In the genomic region with DNA sequence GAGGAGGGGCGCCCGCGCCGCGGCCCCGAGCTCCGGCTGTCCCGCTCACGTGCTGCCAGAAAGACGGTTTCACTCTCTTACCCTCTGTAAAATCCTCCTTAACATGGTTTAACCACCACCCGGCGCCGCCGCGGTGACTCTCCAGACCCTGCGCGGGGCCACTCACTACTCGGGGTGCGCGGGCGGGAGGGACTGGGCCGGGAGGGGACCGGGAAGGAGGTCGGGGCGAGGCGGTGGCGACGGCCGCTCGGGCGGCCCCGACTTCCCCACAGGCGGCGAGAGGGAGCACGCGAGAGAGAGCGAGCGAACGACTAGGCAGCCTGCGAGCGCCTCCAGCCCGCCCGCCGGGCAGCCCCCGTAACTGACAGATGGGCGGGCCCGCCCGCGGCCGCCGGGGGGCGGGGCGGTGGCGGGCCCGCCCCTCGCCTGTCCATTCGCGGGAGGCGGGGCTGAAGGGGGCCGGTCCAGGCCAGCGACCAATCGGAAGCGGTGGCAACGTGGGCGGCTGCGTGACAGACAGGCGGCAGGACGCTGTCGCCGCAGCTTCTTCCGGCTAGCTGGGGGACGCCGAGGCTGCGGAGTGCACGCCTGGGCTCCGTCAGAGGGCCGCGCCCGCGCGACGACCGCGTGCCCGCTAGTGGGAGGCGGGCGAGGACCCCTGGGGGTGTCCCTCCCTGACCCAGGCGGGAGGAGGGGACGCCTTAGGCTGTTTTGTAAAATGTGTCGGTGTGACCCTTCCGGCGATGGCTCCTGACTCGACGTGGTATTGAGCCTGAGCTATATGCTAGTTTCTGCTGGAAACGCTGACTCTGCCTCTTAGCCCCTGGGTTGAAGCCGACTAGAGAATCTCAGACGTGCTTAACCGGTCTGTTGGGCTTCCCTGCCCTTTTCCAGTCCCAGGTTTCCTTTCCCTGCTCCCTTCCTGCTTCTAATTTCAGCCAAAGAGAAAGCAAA, we compare ENCODE assay signal across 8 cellular contexts. TPM values are rescaled to one million over a fixed set of nuclear protein-coding genes. Genes with fewer than 3 reads are reported as not detected.
DNase-seq lines count a peak whose midpoint lies in the region; ATAC-seq and TF ChIP-seq lines count a peak whose summit lies in the region.

TSS of gene EEA1 (minus strand) at position 334 of the 954 bp plus-strand sequence. CDS start at position 105, 229 bp downstream.

- H4K91ac ChIP-seq in IMR-90 (ENCODE audit: insufficient read depth, low read depth, low read length), result peak within 1 kb of the TSS; percentile 82

- ATAC-seq in GM21528 (IDR thresholded peaks at IDR 0.05; ENCODE audit: low FRiP score, unreplicated experiment) (peak; percentile 86), IMR-90 (ENCODE audit: low read depth) (peak; percentile 92)

- peak; percentile 27; the same call in 1 of the 2 replicates for TF ChIP-seq RAD21 in IMR-90 (IDR thresholded peaks at IDR 0.05; ENCODE audit: low read length)

- peak within 1 kb of the TSS; percentile 91 for H2AK9ac ChIP-seq in IMR-90 (replicated peaks; ENCODE audit: low read depth, low read length, poor library complexity)

- H2BK15ac ChIP-seq in IMR-90 (ENCODE audit: low read depth, low read length), result peak within 1 kb of the TSS; percentile 13; the same call in 2 of the 3 replicates

- H3K4me3 ChIP-seq in IMR-90 (ENCODE audit: insufficient read depth, low read depth, low read length), result peak within 1 kb of the TSS; percentile 86

- H4K5ac ChIP-seq in IMR-90 (ENCODE audit: low read depth, low read length), result peak within 1 kb of the TSS; percentile 85

- H3K9ac ChIP-seq in IMR-90 (ENCODE audit: low read depth, low read length), result peak within 1 kb of the TSS; percentile 99

- peaks cover 8% of the 10 kb centered on the region for H3K4me1 ChIP-seq in IMR-90 (ENCODE audit: control insufficient read depth, insufficient read depth, low read length)

- peak within 1 kb of the TSS; percentile 45 for H2BK20ac ChIP-seq in IMR-90 (ENCODE audit: low read depth, low read length)

- peak within 1 kb of the TSS; percentile 100 for H3K27ac ChIP-seq in IMR-90 (ENCODE audit: insufficient read depth, low read length)
- peak within 1 kb of the TSS; percentile 89 for H3K27ac ChIP-seq in epithelial cell of prostate

- POLR2A ChIA-PET in IMR-90 (lab: Charles Lee; ENCODE audit: unreplicated experiment), result interaction anchor here (0.5 to 0.6 kb wide), 2 partner anchors 145 to 378 kb away, joined by 3 to 4 read pairs; no protein-coding TSS in a partner anchor

- peak within 1 kb of the TSS; percentile 97 for H2AFZ ChIP-seq in IMR-90 (replicated peaks; ENCODE audit: low read length, poor library complexity)

- in situ Hi-C loops in IMR-90 (cut with MboI; ENCODE audit: low sequenced_read_pairs), result no loop called here

- H3K4me2 ChIP-seq in IMR-90 (ENCODE audit: low read depth, low read length), result peak within 1 kb of the TSS; percentile 98

- intact Hi-C loops in IMR-90 (cut with micrococcal nuclease), result loop anchor here (5.0 kb wide), 2 partner anchors 43 to 488 kb away; no protein-coding TSS in a partner anchor

- peaks cover 16% of the 10 kb centered on the region for H4K20me1 ChIP-seq in IMR-90 (ENCODE audit: insufficient read depth, low read length)

- 0% methylated on average over 45 of the region's 98 CpGs; no CpG with 5 or more reads in 1 of the 2 experiments for whole genome bisulfite sequencing in IMR-90 (ENCODE audit: extremely low coverage in 2 of 2, insufficient read length in 1 of 2), 2 experiments

- DNase-seq in DMS114 treated with DMSO at 0.1 percent for 48 hours (lab: John Stamatoyannopoulos, UW; ENCODE audit: unreplicated experiment), result peak; percentile 88
- peak; percentile 95 for DNase-seq in IMR-90
- DNase-seq in OCI-M1 (lab: John Stamatoyannopoulos, UW), result peak; percentile 97
- peak; percentile 93 for DNase-seq in activated T-cell treated with anti-CD3 and anti-CD28 coated beads for 4 hours
- DNase-seq in epithelial cell of prostate (ENCODE audit: low read depth, low spot score), result peak; percentile 88
- peak; percentile 97 for DNase-seq in mucosa of gallbladder (ENCODE audit: low spot score)
- DNase-seq in stimulated activated CD8-positive, alpha-beta memory T cell treated with anti-CD3 and anti-CD28 coated beads, Interleukin-4, amount 100 ng/mL, for 4 hours (ENCODE audit: low read depth in 2 of 2, low spot score in 1 of 2), result peak; percentile 86 to 94

- H3K9me1 ChIP-seq in IMR-90 (ENCODE audit: insufficient read depth, low read length), result peaks cover 6% of the 10 kb centered on the region

- peak within 1 kb of the TSS; percentile 80 to 83 for H4K8ac ChIP-seq in IMR-90 (ENCODE audit: low read depth in 2 of 2, low read length in 2 of 2)

- peak within 1 kb of the TSS; percentile 93 for H2BK5ac ChIP-seq in IMR-90 (ENCODE audit: low read depth, low read length, poor library complexity, severe bottlenecking)

- peak within 1 kb of the TSS; percentile 95 for H3K23ac ChIP-seq in IMR-90 (ENCODE audit: low read depth, low read length)

- peak within 1 kb of the TSS; percentile 79 for H3K18ac ChIP-seq in IMR-90 (ENCODE audit: low read depth, low read length)

- no peaks in the 10 kb centered on the region for H3K36me3 ChIP-seq in IMR-90 (ENCODE audit: control insufficient read depth, insufficient read depth, low read length)

- peak within 1 kb of the TSS; percentile 80 for H2BK120ac ChIP-seq in IMR-90 (ENCODE audit: low read depth, low read length)

- TF ChIP-seq CTCF in IMR-90 (conservative IDR thresholded peaks at IDR 0.05; ENCODE audit: low read depth, low read length), result peak; percentile 34; the same call in 1 of the 2 replicates

- H3K27me3 ChIP-seq in IMR-90 (ENCODE audit: control insufficient read depth, insufficient read depth, low read length), result no peaks in the 10 kb centered on the region

- dilution Hi-C loops in IMR-90 (cut with HindIII; ENCODE audit: low sequenced_read_pairs, unreplicated experiment), result no loop called here

- peak within 1 kb of the TSS; percentile 94 for H3K4ac ChIP-seq in IMR-90 (ENCODE audit: low read depth, low read length)

- BruUV-seq in IMR-90 (replicated peaks; lab: Mats Ljungman, UMichigan), result no TSS peak

- peak within 1 kb of the TSS; percentile 90 for H2AK5ac ChIP-seq in IMR-90 (ENCODE audit: low read depth, low read length)

- no peaks in the 10 kb centered on the region for H3K9me3 ChIP-seq in IMR-90 (ENCODE audit: control insufficient read depth, insufficient read depth, low read length)

- peak within 1 kb of the TSS; percentile 83 for H3K56ac ChIP-seq in IMR-90 (ENCODE audit: extremely low read depth, insufficient read depth, low read length)

- peaks cover 4 to 24% of the 10 kb centered on the region in 2 experiments; a peak in 2 of 4 replicates for H3K79me1 ChIP-seq in IMR-90 (ENCODE audit: low read depth in 1 of 2, low read length in 2 of 2)

- TF ChIP-seq POLR2A in IMR-90 (IDR thresholded peaks at IDR 0.05; ENCODE audit: low read depth, low read length), result peak; percentile 89

- CTCF ChIA-PET in IMR-90 (lab: Yijun Ruan, JAX), result no interaction called here

- H3K14ac ChIP-seq in IMR-90 (replicated peaks; ENCODE audit: low read depth, low read length), result peak within 1 kb of the TSS; percentile 96

TF ChIP-seq in IMR-90, 13 proteins besides CTCF, POLR2A, EP300 and RAD21:
- TF ChIP-seq CEBPB (IDR thresholded peaks at IDR 0.05; ENCODE audit: low read depth, low read length) (no peak), NFE2L2 (IDR thresholded peaks at IDR 0.05; ENCODE audit: low read depth, low read length) (no peak), FOS (IDR thresholded peaks at IDR 0.05; ENCODE audit: low read depth, low read length) (no peak), BHLHE40 (IDR thresholded peaks at IDR 0.05; ENCODE audit: low read depth, low read length) (peak; percentile 77), SMC3 (IDR thresholded peaks at IDR 0.05; ENCODE audit: low read depth, low read length) (no peak), RFX5 (IDR thresholded peaks at IDR 0.05; ENCODE audit: low read depth, low read length) (no peak), MXI1 (IDR thresholded peaks at IDR 0.05; ENCODE audit: borderline replicate concordance, low read depth, low read length) (peak; percentile 80; the same call in 1 of the 2 replicates), MAZ (IDR thresholded peaks at IDR 0.05; ENCODE audit: borderline replicate concordance, low read depth, low read length) (peak; percentile 59; the same call in 1 of the 2 replicates), MAFK (IDR thresholded peaks at IDR 0.05; ENCODE audit: low read depth, low read length) (peak; percentile 75), CHD1 (IDR thresholded peaks at IDR 0.05; ENCODE audit: low read depth, low read length) (peak; percentile 72; the same call in 1 of the 2 replicates)
- TF ChIP-seq, protein P1, sequence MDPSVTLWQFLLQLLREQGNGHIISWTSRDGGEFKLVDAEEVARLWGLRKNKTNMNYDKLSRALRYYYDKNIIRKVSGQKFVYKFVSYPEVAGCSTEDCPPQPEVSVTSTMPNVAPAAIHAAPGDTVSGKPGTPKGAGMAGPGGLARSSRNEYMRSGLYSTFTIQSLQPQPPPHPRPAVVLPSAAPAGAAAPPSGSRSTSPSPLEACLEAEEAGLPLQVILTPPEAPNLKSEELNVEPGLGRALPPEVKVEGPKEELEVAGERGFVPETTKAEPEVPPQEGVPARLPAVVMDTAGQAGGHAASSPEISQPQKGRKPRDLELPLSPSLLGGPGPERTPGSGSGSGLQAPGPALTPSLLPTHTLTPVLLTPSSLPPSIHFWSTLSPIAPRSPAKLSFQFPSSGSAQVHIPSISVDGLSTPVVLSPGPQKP (IDR thresholded peaks at IDR 0.05; ENCODE audit: borderline replicate concordance, low read depth, low read length), result no peak
- TF ChIP-seq, protein P2, sequence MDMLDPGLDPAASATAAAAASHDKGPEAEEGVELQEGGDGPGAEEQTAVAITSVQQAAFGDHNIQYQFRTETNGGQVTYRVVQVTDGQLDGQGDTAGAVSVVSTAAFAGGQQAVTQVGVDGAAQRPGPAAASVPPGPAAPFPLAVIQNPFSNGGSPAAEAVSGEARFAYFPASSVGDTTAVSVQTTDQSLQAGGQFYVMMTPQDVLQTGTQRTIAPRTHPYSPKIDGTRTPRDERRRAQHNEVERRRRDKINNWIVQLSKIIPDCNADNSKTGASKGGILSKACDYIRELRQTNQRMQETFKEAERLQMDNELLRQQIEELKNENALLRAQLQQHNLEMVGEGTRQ (IDR thresholded peaks at IDR 0.05; ENCODE audit: low read depth, low read length), result 0 out of 2 replicates have a peak, but pooled peaks have one; percentile 14

RNA-seq across cellular contexts. Expression of gene EEA1, which starts in this region (rescaled TPM):
- total RNA-seq in IMR-90 (2012; rRNA removed), result 12.5 and 23.9 TPM in 2 replicates
- 4.6 and 4.8 TPM in 2 replicates for polyA plus RNA-seq in IMR-90 (2012; rRNA removed)
- 0.26 and 0.33 TPM in 2 replicates for polyA plus RNA-seq in IMR-90 (2012; cell fraction: cytosol; rRNA removed)
- 0.34 and 3.3 TPM in 2 replicates for polyA plus RNA-seq in IMR-90 (2012; cell fraction: nucleus; rRNA removed; ENCODE audit: low replicate concordance)
- 30.0 TPM for total RNA-seq in mucosa of gallbladder

Comparison
In these comparisons a context has a peak if more than half of its experiments do, and no peak if none do; other contexts are left out.
1. Peak in every context shown above with its lines: DNase-seq, ATAC-seq, H3K4me3 ChIP-seq and H3K27ac ChIP-seq.